Comparison of ENCODE assay signal across 1 cellular context in genomic region chr21:29647353-29647781, GRCh38.
TF ChIP-seq lines count a peak whose summit lies in the region.

No MANE protein-coding gene starts in this region.

TF ChIP-seq in K562, 482 proteins besides CTCF, POLR2A, EP300 and RAD21 (continued from another document and continues in another):
- peak; percentile 45 for TF ChIP-seq PYGO2 (tag; IDR thresholded peaks at IDR 0.05)
- TF ChIP-seq, protein P1, sequence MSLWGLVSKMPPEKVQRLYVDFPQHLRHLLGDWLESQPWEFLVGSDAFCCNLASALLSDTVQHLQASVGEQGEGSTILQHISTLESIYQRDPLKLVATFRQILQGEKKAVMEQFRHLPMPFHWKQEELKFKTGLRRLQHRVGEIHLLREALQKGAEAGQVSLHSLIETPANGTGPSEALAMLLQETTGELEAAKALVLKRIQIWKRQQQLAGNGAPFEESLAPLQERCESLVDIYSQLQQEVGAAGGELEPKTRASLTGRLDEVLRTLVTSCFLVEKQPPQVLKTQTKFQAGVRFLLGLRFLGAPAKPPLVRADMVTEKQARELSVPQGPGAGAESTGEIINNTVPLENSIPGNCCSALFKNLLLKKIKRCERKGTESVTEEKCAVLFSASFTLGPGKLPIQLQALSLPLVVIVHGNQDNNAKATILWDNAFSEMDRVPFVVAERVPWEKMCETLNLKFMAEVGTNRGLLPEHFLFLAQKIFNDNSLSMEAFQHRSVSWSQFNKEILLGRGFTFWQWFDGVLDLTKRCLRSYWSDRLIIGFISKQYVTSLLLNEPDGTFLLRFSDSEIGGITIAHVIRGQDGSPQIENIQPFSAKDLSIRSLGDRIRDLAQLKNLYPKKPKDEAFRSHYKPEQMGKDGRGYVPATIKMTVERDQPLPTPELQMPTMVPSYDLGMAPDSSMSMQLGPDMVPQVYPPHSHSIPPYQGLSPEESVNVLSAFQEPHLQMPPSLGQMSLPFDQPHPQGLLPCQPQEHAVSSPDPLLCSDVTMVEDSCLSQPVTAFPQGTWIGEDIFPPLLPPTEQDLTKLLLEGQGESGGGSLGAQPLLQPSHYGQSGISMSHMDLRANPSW (CRISPR knock-in tag; IDR thresholded peaks at IDR 0.05), result no peak
- no peak for TF ChIP-seq BRCA1 (IDR thresholded peaks at IDR 0.05)
- TF ChIP-seq BRCA1 (CRISPR knock-in tag; IDR thresholded peaks at IDR 0.05), result no peak
- TF ChIP-seq GATAD2B (IDR thresholded peaks at IDR 0.05; ENCODE audit: borderline replicate concordance), result no peak
- peak; percentile 90 for TF ChIP-seq JUN (IDR thresholded peaks at IDR 0.05; ENCODE audit: borderline replicate concordance, low read depth, low read length)
- TF ChIP-seq JUN (CRISPR knock-in tag; IDR thresholded peaks at IDR 0.05; ENCODE audit: borderline replicate concordance), result no peak
- peak; percentile 25 for TF ChIP-seq HDAC3 (IDR thresholded peaks at IDR 0.05; ENCODE audit: borderline replicate concordance, partially characterized antibody)
- TF ChIP-seq, protein P2, sequence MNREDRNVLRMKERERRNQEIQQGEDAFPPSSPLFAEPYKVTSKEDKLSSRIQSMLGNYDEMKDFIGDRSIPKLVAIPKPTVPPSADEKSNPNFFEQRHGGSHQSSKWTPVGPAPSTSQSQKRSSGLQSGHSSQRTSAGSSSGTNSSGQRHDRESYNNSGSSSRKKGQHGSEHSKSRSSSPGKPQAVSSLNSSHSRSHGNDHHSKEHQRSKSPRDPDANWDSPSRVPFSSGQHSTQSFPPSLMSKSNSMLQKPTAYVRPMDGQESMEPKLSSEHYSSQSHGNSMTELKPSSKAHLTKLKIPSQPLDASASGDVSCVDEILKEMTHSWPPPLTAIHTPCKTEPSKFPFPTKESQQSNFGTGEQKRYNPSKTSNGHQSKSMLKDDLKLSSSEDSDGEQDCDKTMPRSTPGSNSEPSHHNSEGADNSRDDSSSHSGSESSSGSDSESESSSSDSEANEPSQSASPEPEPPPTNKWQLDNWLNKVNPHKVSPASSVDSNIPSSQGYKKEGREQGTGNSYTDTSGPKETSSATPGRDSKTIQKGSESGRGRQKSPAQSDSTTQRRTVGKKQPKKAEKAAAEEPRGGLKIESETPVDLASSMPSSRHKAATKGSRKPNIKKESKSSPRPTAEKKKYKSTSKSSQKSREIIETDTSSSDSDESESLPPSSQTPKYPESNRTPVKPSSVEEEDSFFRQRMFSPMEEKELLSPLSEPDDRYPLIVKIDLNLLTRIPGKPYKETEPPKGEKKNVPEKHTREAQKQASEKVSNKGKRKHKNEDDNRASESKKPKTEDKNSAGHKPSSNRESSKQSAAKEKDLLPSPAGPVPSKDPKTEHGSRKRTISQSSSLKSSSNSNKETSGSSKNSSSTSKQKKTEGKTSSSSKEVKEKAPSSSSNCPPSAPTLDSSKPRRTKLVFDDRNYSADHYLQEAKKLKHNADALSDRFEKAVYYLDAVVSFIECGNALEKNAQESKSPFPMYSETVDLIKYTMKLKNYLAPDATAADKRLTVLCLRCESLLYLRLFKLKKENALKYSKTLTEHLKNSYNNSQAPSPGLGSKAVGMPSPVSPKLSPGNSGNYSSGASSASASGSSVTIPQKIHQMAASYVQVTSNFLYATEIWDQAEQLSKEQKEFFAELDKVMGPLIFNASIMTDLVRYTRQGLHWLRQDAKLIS (CRISPR knock-in tag; IDR thresholded peaks at IDR 0.05), result no peak
- TF ChIP-seq ZNF695 (CRISPR knock-in tag; IDR thresholded peaks at IDR 0.05), result no peak
- no peak for TF ChIP-seq E2F3 (CRISPR knock-in tag; IDR thresholded peaks at IDR 0.05)
- no peak for TF ChIP-seq HBP1 (CRISPR knock-in tag; IDR thresholded peaks at IDR 0.05)
- TF ChIP-seq MYNN (IDR thresholded peaks at IDR 0.05), result no peak
- TF ChIP-seq MYNN (CRISPR knock-in tag; IDR thresholded peaks at IDR 0.05), result no peak
- peak; percentile 68 for TF ChIP-seq FOXM1 (IDR thresholded peaks at IDR 0.05; ENCODE audit: low read depth)
- no peak for TF ChIP-seq FOXM1 (CRISPR knock-in tag; IDR thresholded peaks at IDR 0.05; ENCODE audit: low read depth)
- no peak for TF ChIP-seq CEBPG (CRISPR knock-in tag; IDR thresholded peaks at IDR 0.05)
- peak; percentile 8 to 82; a peak in 2 of 4 replicates for TF ChIP-seq CEBPG (tag; conservative IDR thresholded peaks at IDR 0.05 in 1 of 2, IDR thresholded peaks at IDR 0.05 in 1 of 2)
- peak; percentile 86 for TF ChIP-seq NFRKB (IDR thresholded peaks at IDR 0.05; ENCODE audit: low read depth)
- TF ChIP-seq ZNF217 (CRISPR knock-in tag; IDR thresholded peaks at IDR 0.05), result no peak
- TF ChIP-seq ZNF436 (CRISPR knock-in tag; IDR thresholded peaks at IDR 0.05), result no peak
- no peak for TF ChIP-seq ZSCAN32 (CRISPR knock-in tag; IDR thresholded peaks at IDR 0.05)
- TF ChIP-seq, protein P3, sequence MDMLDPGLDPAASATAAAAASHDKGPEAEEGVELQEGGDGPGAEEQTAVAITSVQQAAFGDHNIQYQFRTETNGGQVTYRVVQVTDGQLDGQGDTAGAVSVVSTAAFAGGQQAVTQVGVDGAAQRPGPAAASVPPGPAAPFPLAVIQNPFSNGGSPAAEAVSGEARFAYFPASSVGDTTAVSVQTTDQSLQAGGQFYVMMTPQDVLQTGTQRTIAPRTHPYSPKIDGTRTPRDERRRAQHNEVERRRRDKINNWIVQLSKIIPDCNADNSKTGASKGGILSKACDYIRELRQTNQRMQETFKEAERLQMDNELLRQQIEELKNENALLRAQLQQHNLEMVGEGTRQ (CRISPR knock-in tag; IDR thresholded peaks at IDR 0.05), result no peak
- TF ChIP-seq, protein P4, sequence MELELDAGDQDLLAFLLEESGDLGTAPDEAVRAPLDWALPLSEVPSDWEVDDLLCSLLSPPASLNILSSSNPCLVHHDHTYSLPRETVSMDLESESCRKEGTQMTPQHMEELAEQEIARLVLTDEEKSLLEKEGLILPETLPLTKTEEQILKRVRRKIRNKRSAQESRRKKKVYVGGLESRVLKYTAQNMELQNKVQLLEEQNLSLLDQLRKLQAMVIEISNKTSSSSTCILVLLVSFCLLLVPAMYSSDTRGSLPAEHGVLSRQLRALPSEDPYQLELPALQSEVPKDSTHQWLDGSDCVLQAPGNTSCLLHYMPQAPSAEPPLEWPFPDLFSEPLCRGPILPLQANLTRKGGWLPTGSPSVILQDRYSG (tag; conservative IDR thresholded peaks at IDR 0.05; ENCODE audit: low read depth), result no peak
- peak; percentile 15; the same call in 1 of the 2 replicates for TF ChIP-seq NR2C1 (IDR thresholded peaks at IDR 0.05)
- peak; percentile 68 for TF ChIP-seq NR2C1 (tag; IDR thresholded peaks at IDR 0.05)
- no peak for TF ChIP-seq BDP1 (IDR thresholded peaks at IDR 0.05; ENCODE audit: insufficient read depth, insufficient read length)
- no peak for TF ChIP-seq ZFPM2 (CRISPR knock-in tag; IDR thresholded peaks at IDR 0.05)
- TF ChIP-seq NEUROD1 (IDR thresholded peaks at IDR 0.05; ENCODE audit: borderline replicate concordance, low read depth, low read length, partially characterized antibody), result peak; percentile 72
- TF ChIP-seq SIN3B (IDR thresholded peaks at IDR 0.05; ENCODE audit: low read depth), result no peak
- peak; percentile 87; the same call in 1 of the 2 replicates for TF ChIP-seq CC2D1A (IDR thresholded peaks at IDR 0.05)
- no peak for TF ChIP-seq ATF2 (CRISPR knock-in tag; IDR thresholded peaks at IDR 0.05)
- TF ChIP-seq TFAM (CRISPR knock-in tag; conservative IDR thresholded peaks at IDR 0.05), result no peak
- TF ChIP-seq MAFK (IDR thresholded peaks at IDR 0.05; ENCODE audit: low read length), result peak; percentile 68
- TF ChIP-seq KDM4B (IDR thresholded peaks at IDR 0.05; ENCODE audit: borderline replicate concordance in 2 of 2, low read depth in 1 of 2), result no peak
- TF ChIP-seq ZNF12 (CRISPR knock-in tag; IDR thresholded peaks at IDR 0.05), result no peak
- no peak for TF ChIP-seq FOXP4 (CRISPR knock-in tag; IDR thresholded peaks at IDR 0.05; ENCODE audit: borderline replicate concordance)
- TF ChIP-seq CXXC5 (CRISPR knock-in tag; IDR thresholded peaks at IDR 0.05), result peak; percentile 75
- 0 out of 2 replicates have a peak, but pooled peaks have one; percentile 40 for TF ChIP-seq SP1 (CRISPR knock-in tag; IDR thresholded peaks at IDR 0.05)
- TF ChIP-seq, protein P5, sequence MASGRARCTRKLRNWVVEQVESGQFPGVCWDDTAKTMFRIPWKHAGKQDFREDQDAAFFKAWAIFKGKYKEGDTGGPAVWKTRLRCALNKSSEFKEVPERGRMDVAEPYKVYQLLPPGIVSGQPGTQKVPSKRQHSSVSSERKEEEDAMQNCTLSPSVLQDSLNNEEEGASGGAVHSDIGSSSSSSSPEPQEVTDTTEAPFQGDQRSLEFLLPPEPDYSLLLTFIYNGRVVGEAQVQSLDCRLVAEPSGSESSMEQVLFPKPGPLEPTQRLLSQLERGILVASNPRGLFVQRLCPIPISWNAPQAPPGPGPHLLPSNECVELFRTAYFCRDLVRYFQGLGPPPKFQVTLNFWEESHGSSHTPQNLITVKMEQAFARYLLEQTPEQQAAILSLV (tag; IDR thresholded peaks at IDR 0.05), result no peak
- TF ChIP-seq ZNF609 (CRISPR knock-in tag; IDR thresholded peaks at IDR 0.05; ENCODE audit: borderline replicate concordance), result no peak
- no peak for TF ChIP-seq ASH1L (IDR thresholded peaks at IDR 0.05; ENCODE audit: borderline replicate concordance, low read depth, partially characterized antibody)
- TF ChIP-seq, protein P6, sequence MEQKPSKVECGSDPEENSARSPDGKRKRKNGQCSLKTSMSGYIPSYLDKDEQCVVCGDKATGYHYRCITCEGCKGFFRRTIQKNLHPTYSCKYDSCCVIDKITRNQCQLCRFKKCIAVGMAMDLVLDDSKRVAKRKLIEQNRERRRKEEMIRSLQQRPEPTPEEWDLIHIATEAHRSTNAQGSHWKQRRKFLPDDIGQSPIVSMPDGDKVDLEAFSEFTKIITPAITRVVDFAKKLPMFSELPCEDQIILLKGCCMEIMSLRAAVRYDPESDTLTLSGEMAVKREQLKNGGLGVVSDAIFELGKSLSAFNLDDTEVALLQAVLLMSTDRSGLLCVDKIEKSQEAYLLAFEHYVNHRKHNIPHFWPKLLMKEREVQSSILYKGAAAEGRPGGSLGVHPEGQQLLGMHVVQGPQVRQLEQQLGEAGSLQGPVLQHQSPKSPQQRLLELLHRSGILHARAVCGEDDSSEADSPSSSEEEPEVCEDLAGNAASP (IDR thresholded peaks at IDR 0.05), result no peak
- TF ChIP-seq DDX20 (tag; IDR thresholded peaks at IDR 0.05; ENCODE audit: low read depth), result peak; percentile 76; the same call in 1 of the 2 replicates
